ENCODE assay signal across 1 cellular context in the genomic region with DNA sequence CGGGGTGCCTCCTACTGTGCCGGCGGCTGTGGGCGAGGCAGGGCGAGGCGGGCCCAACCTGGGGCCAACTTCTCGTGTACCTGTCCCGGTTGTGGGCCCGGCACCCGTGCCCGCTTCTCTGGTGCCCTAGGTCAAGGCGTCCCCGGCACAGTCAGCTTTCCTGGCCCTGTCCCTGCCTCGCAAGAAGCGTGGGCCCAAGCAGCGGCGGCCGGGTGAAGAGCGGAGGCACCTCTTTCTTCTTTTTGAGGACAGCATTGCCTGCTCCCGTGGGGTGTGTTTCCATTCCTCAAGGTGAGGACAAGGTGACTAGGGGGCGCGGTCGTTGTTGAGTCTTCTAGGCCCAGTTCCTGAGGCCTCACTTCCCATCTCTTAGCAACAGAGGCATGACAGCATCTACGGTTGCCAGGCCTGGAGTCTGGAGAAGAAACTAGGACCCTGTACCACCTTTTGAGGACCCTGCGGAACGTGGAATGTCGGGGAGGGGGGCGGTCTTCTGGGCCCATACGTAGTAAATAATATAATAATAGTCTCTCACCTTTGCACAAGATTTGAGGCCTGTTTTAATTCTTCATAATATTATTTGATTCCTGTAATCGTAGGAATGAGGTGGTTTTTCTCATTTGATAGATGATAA.
TF ChIP-seq lines count a peak whose summit lies in the region.

No MANE protein-coding gene starts in this region.

TF ChIP-seq in H1, 55 proteins besides CTCF, POLR2A, EP300 and RAD21 (continued from another document):
- peak; percentile 95 for TF ChIP-seq SAP30 (IDR thresholded peaks at IDR 0.05; ENCODE audit: insufficient read depth, insufficient replicate concordance, low read length)
- peak; percentile 62 to 73; a peak in 1 of 4 replicates for TF ChIP-seq SIN3A (conservative IDR thresholded peaks at IDR 0.05 in 1 of 2, IDR thresholded peaks at IDR 0.05 in 1 of 2; ENCODE audit: low read depth in 1 of 2, low read length in 2 of 2)
- peak; percentile 93; the same call in 1 of the 2 replicates for TF ChIP-seq KDM5A (IDR thresholded peaks at IDR 0.05; ENCODE audit: low read length)
- no peak for TF ChIP-seq NANOG (IDR thresholded peaks at IDR 0.05; ENCODE audit: insufficient read depth, low read depth, low read length, poor library complexity, severe bottlenecking)
- no peak for TF ChIP-seq YY1 (IDR thresholded peaks at IDR 0.05; ENCODE audit: low read depth, low read length)
- TF ChIP-seq CHD1 (IDR thresholded peaks at IDR 0.05; ENCODE audit: low read depth, low read length), result no peak
- no peak for TF ChIP-seq SIRT6 (IDR thresholded peaks at IDR 0.05; ENCODE audit: low read length)
- no peak for TF ChIP-seq KDM4A (IDR thresholded peaks at IDR 0.05; ENCODE audit: low read depth, low read length, severe bottlenecking)
- no peak for TF ChIP-seq ATF2 (IDR thresholded peaks at IDR 0.05; ENCODE audit: low read length)
- TF ChIP-seq PHF8 (conservative IDR thresholded peaks at IDR 0.05; ENCODE audit: low read depth, low read length), result peak; percentile 63
- no peak for TF ChIP-seq NRF1 (IDR thresholded peaks at IDR 0.05; ENCODE audit: low read depth, low read length)
- TF ChIP-seq POLR2AphosphoS5 (IDR thresholded peaks at IDR 0.05; ENCODE audit: low read depth, low read length), result no peak
- TF ChIP-seq RBBP5 (IDR thresholded peaks at IDR 0.05; ENCODE audit: borderline replicate concordance, low read depth, low read length), result peak; percentile 56; the same call in 1 of the 2 replicates
- TF ChIP-seq SRF (IDR thresholded peaks at IDR 0.05; ENCODE audit: low read depth, low read length), result no peak
- TF ChIP-seq SIX5 (IDR thresholded peaks at IDR 0.05; ENCODE audit: low read depth, low read length), result no peak
- no peak for TF ChIP-seq SP2 (IDR thresholded peaks at IDR 0.05; ENCODE audit: low read length)
- peak; percentile 54 for TF ChIP-seq ASH2L (IDR thresholded peaks at IDR 0.05; ENCODE audit: low read length)
- TF ChIP-seq USF2 (IDR thresholded peaks at IDR 0.05; ENCODE audit: low read length), result no peak
- TF ChIP-seq BACH1 (IDR thresholded peaks at IDR 0.05; ENCODE audit: low read length), result no peak
- TF ChIP-seq RNF2 (IDR thresholded peaks at IDR 0.05; ENCODE audit: borderline replicate concordance, low read depth, low read length, missing control alignments, poor library complexity, severe bottlenecking), result no peak
- no peak for TF ChIP-seq SUZ12 (IDR thresholded peaks at IDR 0.05; ENCODE audit: low read length)
- TF ChIP-seq TBP (IDR thresholded peaks at IDR 0.05; ENCODE audit: low read depth, low read length), result no peak
- TF ChIP-seq CEBPB (IDR thresholded peaks at IDR 0.05; ENCODE audit: low read depth, low read length), result no peak
- no peak for TF ChIP-seq SP1 (IDR thresholded peaks at IDR 0.05; ENCODE audit: low read depth, low read length)
- no peak for TF ChIP-seq CHD2 (IDR thresholded peaks at IDR 0.05; ENCODE audit: low read length)
TF ChIP-seq in H1: peak in this region for 7.
